8 cellular contexts compared by ENCODE assay signal in the genomic region with DNA sequence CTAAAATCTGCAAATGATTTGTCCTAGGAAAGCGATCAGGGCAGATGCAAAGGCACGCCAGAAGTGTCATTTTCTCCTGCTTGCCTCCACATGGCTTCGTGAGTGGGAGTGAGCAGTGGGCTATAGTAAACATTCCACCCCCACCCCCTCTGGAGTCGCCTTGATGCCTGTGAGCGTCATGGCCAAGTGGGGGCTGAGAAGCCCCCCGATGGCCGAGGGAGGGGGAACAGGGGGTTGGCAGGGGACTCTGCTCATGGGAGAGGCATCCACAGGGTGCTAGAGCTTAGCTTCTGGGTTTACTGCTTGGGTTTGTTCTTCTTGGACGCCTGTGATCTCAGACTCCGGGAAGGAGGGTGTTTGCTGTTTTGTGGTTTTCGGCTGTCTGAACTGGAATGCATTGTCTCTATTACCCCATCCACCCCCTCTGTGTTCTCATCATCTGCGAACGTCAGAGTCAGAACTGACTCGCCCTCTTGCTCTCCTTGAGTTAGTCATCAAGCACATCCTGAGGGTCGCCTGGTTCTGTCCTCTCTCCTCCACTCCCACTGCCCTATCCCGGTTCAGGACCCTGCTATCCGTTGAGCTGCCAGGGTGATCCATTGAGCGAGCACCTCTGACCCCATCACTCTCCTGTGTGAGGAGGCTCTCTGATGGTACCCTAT.
A peak's percentile ranks its signal among the peaks of the same experiment; 100 is the strongest.
DNase-seq lines count a peak whose midpoint lies in the region; ATAC-seq and TF ChIP-seq lines count a peak whose summit lies in the region.

No MANE protein-coding gene starts in this region.

- POLR2A ChIA-PET in RWPE1 (lab: Yijun Ruan, JAX; ENCODE audit: low non-redundant PET): interaction anchor here (0.6 to 0.7 kb wide), 5 partner anchors 15 to 1215 kb away, joined by 3 to 7 read pairs (median 4); a partner anchor contains a TSS

- H3K9me3 Mint-ChIP-seq in central memory CD8-positive, alpha-beta T cell: no peaks in the 10 kb centered on the region
- H3K9me3 Mint-ChIP-seq in nephron progenitor cell: no peaks in the 10 kb centered on the region

- H3K27ac ChIP-seq in RWPE1: peak overlapping the region; percentile 100

- CTCF ChIA-PET in RWPE1 (lab: Yijun Ruan, JAX): interaction anchor here (1.2 kb wide), 1 partner anchor 10 kb away, joined by 3 read pairs; no protein-coding TSS in a partner anchor

- ATAC-seq in central memory CD8-positive, alpha-beta T cell (replicated peaks; ENCODE audit: extremely low read depth, poor library complexity, severe bottlenecking): peak; percentile 47
- no peak for ATAC-seq in HG03457 (IDR thresholded peaks at IDR 0.05; ENCODE audit: unreplicated experiment)

- H3K27me3 Mint-ChIP-seq in central memory CD8-positive, alpha-beta T cell: no peaks in the 10 kb centered on the region
- H3K27me3 Mint-ChIP-seq in nephron progenitor cell (ENCODE audit: low read depth, poor library complexity): no peaks in the 10 kb centered on the region

- H3K4me3 Mint-ChIP-seq in central memory CD8-positive, alpha-beta T cell: no peak overlapping the region
- peak overlapping the region; percentile 14 for H3K4me3 Mint-ChIP-seq in nephron progenitor cell

- TF ChIP-seq CTCF in RWPE1 (conservative IDR thresholded peaks at IDR 0.05; ENCODE audit: low read depth) (no peak), nephron progenitor cell (IDR thresholded peaks at IDR 0.05) (no peak)

- DNase-seq in GOT3 (lab: John Stamatoyannopoulos, UW) (peak; percentile 52), RWPE1 (ENCODE audit: low spot score) (peak; percentile 84), nephron progenitor cell (no peak), pons (ENCODE audit: low spot score) (no peak), NCI-H1436 treated with DMSO at 0.1 percent for 48 hours (lab: John Stamatoyannopoulos, UW) (no peak)
- no peak for DNase-seq in central memory CD8-positive, alpha-beta T cell (ENCODE audit: low spot score in 2 of 2)
- no peak for DNase-seq in activated CD4-positive, CD25-positive, alpha-beta regulatory T cell (lab: John Stamatoyannopoulos, UW)

- peak overlapping the region; percentile 74 for H3K27ac Mint-ChIP-seq in central memory CD8-positive, alpha-beta T cell (ENCODE audit: low read depth)
- no peak overlapping the region for H3K27ac Mint-ChIP-seq in nephron progenitor cell

- no peaks in the 10 kb centered on the region for H3K36me3 Mint-ChIP-seq in central memory CD8-positive, alpha-beta T cell (ENCODE audit: insufficient read depth)
- no peaks in the 10 kb centered on the region for H3K36me3 Mint-ChIP-seq in nephron progenitor cell (ENCODE audit: low read depth)

- peaks cover 86% of the 10 kb centered on the region for H3K4me1 Mint-ChIP-seq in central memory CD8-positive, alpha-beta T cell
- peaks cover 73% of the 10 kb centered on the region for H3K4me1 Mint-ChIP-seq in nephron progenitor cell

Comparison
In these comparisons a context has a peak if more than half of its experiments do, and no peak if none do; other contexts are left out.
1. DNase-seq: peak in GOT3 (single experiment) and RWPE1 (single experiment); none in central memory CD8-positive, alpha-beta T cell (0 of 2), nephron progenitor cell (single experiment), activated CD4-positive, CD25-positive, alpha-beta regulatory T cell (0 of 4), pons (single experiment) and NCI-H1436 treated with DMSO at 0.1 percent for 48 hours (single experiment).